Comparison of ENCODE assay signal across 30 cellular contexts in the genomic region with DNA sequence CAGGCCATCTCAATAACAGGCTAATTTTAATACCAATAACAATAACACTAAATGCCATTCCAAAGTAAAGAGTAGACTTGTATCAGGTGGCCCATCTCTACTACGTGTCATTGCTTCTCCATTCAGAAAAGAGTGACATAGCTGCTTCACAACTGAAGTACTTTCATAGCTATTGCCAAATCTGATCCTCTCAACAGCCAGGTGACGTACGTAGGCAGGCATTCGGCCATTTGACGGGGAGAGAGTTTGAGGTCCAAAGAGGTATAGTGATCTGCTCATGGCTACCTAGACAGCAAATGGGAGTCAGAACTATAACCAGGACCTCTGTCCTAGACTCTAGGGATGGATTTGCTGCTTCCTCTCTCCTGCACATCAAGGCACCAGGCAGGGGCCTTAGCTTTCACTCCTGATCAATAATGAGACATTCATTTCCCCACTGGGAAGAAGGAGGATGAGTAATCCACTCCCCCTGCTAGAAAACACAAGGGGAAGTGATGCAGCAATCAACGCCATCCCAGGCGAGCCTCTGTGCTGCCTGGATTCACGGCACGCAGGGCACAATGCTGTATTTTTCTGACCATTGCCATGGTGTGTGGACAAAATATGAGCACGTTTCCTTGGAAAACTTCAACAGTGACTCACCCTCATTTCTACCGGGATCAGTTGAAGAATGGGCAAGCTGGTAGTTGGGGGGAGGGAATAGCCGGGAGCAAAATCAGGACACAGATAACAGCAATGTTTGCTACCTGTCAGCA.
DNase-seq lines count a peak whose midpoint lies in the region; ATAC-seq and FAIRE-seq lines count a peak whose summit lies in the region.
"Had no signal": no experiment of that assay in that cellular context is flagged by ENCODE, and none has a peak within 500 bp of the region (broad histone marks: within the 10 kb centered on the region; RNA-seq: fewer than 3 reads in every experiment).

No MANE protein-coding gene starts in this region.

- peak overlapping the region; percentile 3 for H3K9ac ChIP-seq in mesenchymal stem cell (ENCODE audit: low read length)
- H3K9ac ChIP-seq: BLaER1 had no signal

- H3K14ac ChIP-seq in mesenchymal stem cell (ENCODE audit: low read length in 2 of 2): no peak overlapping the region

- H3K18ac ChIP-seq in mesenchymal stem cell (ENCODE audit: low read depth in 1 of 2, low read length in 2 of 2): no peak overlapping the region

- H2AFZ ChIP-seq in mesenchymal stem cell (ENCODE audit: low read depth, low read length): no peak overlapping the region

- no peaks in the 10 kb centered on the region for H3K79me1 ChIP-seq in mesenchymal stem cell (replicated peaks; ENCODE audit: low read length, poor library complexity, severe bottlenecking)

- peaks cover 6 to 37% of the 10 kb centered on the region in 2 experiments for H3K27me3 ChIP-seq in mesenchymal stem cell (ENCODE audit: control insufficient read depth in 1 of 2, insufficient read depth in 1 of 2, low read length in 2 of 2)
- H3K27me3 ChIP-seq: BLaER1, gastrocnemius medialis, testis, uterus had no signal

- no peak overlapping the region for H2BK5ac ChIP-seq in mesenchymal stem cell (ENCODE audit: low read depth, low read length, poor library complexity, severe bottlenecking)

- no peak overlapping the region for H2BK15ac ChIP-seq in mesenchymal stem cell (ENCODE audit: low read depth, poor library complexity, severe bottlenecking)

- no peak overlapping the region for H2BK120ac ChIP-seq in mesenchymal stem cell (ENCODE audit: low read depth, low read length)

- 77% methylated on average over 12 of the region's 12 CpGs for WGBS in mesenchymal stem cell

- no peak overlapping the region for H2AK5ac ChIP-seq in mesenchymal stem cell (ENCODE audit: low read length, severe bottlenecking)

- no peak overlapping the region for H3K4me2 ChIP-seq in mesenchymal stem cell (ENCODE audit: low read length, poor library complexity, severe bottlenecking)

- H3K27ac ChIP-seq in mesenchymal stem cell (ENCODE audit: low read length, poor library complexity, severe bottlenecking): no peak overlapping the region
- H3K27ac ChIP-seq: BLaER1, esophagus squamous epithelium, gastrocnemius medialis, HL-60, left lung, prostate gland, SK-N-MC, testis, uterus had no signal

- H3K4me3 ChIP-seq in mesenchymal stem cell (ENCODE audit: insufficient read depth in 1 of 2, low read depth in 1 of 2, low read length in 2 of 2): no peak overlapping the region
- H3K4me3 ChIP-seq: BLaER1, esophagus squamous epithelium, gastrocnemius medialis, GM12878, left lung, prostate gland, SK-N-MC, testis, uterus had no signal

- peak; percentile 23 for FAIRE-seq in HTR-8/SVneo (lab: Jason Lieb, UNC)
- FAIRE-seq: A204.1, GM12878 had no signal

- H4K91ac ChIP-seq in mesenchymal stem cell (ENCODE audit: low read length): no peak overlapping the region

- H3K4ac ChIP-seq in mesenchymal stem cell (ENCODE audit: low read depth in 1 of 2, low read length in 2 of 2): no peak overlapping the region

- H3K23ac ChIP-seq in mesenchymal stem cell (ENCODE audit: low read length in 2 of 2): no peak overlapping the region

- ATAC-seq in HG02678 (IDR thresholded peaks at IDR 0.05; ENCODE audit: unreplicated experiment): no peak
- ATAC-seq: activated CD8-positive, alpha-beta T cell treated with anti-CD3 and anti-CD28 coated beads for 36 hours; gastrocnemius medialis; GM12878; left lung; T-helper 17 cell had no signal

- peak; percentile 37 for DNase-seq in AG08395 (ENCODE audit: low spot score)
- no peak for DNase-seq in HTR-8/SVneo (ENCODE audit: insufficient read length, low spot score)
- peak; percentile 34 for DNase-seq in astrocyte of the hippocampus (ENCODE audit: low read depth, low spot score)
- peak; percentile 1 for DNase-seq in mesenchymal stem cell
- DNase-seq in NCI-H1105 (lab: John Stamatoyannopoulos, UW): no peak
- no peak for DNase-seq in SW 1271 (lab: John Stamatoyannopoulos, UW)
- no peak for DNase-seq in NCI-H146 treated with DMSO at 0.1 percent for 48 hours (lab: John Stamatoyannopoulos, UW; ENCODE audit: unreplicated experiment)
- DNase-seq: activated CD8-positive, alpha-beta T cell treated with anti-CD3 and anti-CD28 coated beads for 36 hours; activated naive CD8-positive, alpha-beta T cell treated with anti-CD3 and anti-CD28 coated beads for 36 hours; aorta; COR-L47; esophagus squamous epithelium; gastrocnemius medialis; hippocampal formation; Kasumi-1; left lung; NCI-H1694; NCI-H2171 treated with DMSO at 0.1 percent for 48 hours; NCI-H526; stimulated activated naive CD4-positive, alpha-beta T cell treated with Interleukin-2 at 50 U/mL for 16 hours; T-helper 17 cell; testis; uterus had no signal

- H4K8ac ChIP-seq in mesenchymal stem cell (ENCODE audit: low read length): no peak overlapping the region

- H3K4me1 ChIP-seq in mesenchymal stem cell (ENCODE audit: control insufficient read depth, insufficient read depth, low read depth, low read length): no peaks in the 10 kb centered on the region
- H3K4me1 ChIP-seq: esophagus squamous epithelium, gastrocnemius medialis, left lung, prostate gland, testis, uterus had no signal

- H2BK12ac ChIP-seq in mesenchymal stem cell (ENCODE audit: low read length in 2 of 2): no peak overlapping the region

- peaks cover 3% of the 10 kb centered on the region for H3K9me3 ChIP-seq in mesenchymal stem cell (ENCODE audit: control insufficient read depth, low read length)
- H3K9me3 ChIP-seq: BLaER1, esophagus squamous epithelium, gastrocnemius medialis, left lung, prostate gland, testis, uterus had no signal

- no peaks in the 10 kb centered on the region for H3K36me3 ChIP-seq in mesenchymal stem cell (ENCODE audit: control insufficient read depth in 1 of 2, insufficient read depth in 2 of 2, low read depth in 1 of 2, low read length in 2 of 2)
- H3K36me3 ChIP-seq: BLaER1, esophagus squamous epithelium, gastrocnemius medialis, left lung, prostate gland, uterus had no signal

Comparison
In these comparisons a context has a peak if more than half of its experiments do, and no peak if none do; other contexts are left out.
1. DNase-seq: peak in AG08395 (single experiment), astrocyte of the hippocampus (single experiment) and mesenchymal stem cell (single experiment); none in HTR-8/SVneo (single experiment), NCI-H1105 (single experiment), SW 1271 (0 of 2) and NCI-H146 treated with DMSO at 0.1 percent for 48 hours (single experiment).